ENCODE assay signal across 7 cellular contexts in genomic region chr19:40424637-40425449, GRCh38. TPM values are rescaled to one million over a fixed set of nuclear protein-coding genes. Genes with fewer than 3 reads are reported as not detected.
DNase-seq lines count a peak whose midpoint lies in the region; ATAC-seq, FAIRE-seq and TF ChIP-seq lines count a peak whose summit lies in the region.

No MANE protein-coding gene starts in this region.

- DNase-seq in GM19239 (ENCODE audit: insufficient read length, low spot score): no peak
- no peak for DNase-seq in PC-9
- peak in 2 of 3 donors; percentile 50 to 55 for DNase-seq in mucosa of descending colon
- DNase-seq in NCI-H2081 treated with DMSO at 0.1 percent for 48 hours (lab: John Stamatoyannopoulos, UW): no peak

- intact Hi-C loops in PC-9 (cut with micrococcal nuclease; ENCODE audit: unreplicated experiment): loop anchor here (1.0 to 10.0 kb wide), 4 partner anchors 18 to 292 kb away; partner anchors contain the start of genes COQ8B and ITPKC
- intact Hi-C loops in mucosa of descending colon (cut with DNase I, micrococcal nuclease): no loop called here

- H3F3A ChIP-seq in PC-9 (ENCODE audit: insufficient read depth, low read depth): peaks cover 5% of the 10 kb centered on the region; the same call in 1 of the 2 replicates

- H3K4me3 ChIP-seq in PC-9 (peak overlapping the region; percentile 87), duodenal mucosa (ENCODE audit: low read depth in 1 of 2, low read length in 2 of 2) (peak overlapping the region; percentile 84 to 97), mucosa of descending colon (peak overlapping the region; percentile 85)

- POLR2A ChIA-PET in PC-9 (lab: Charles Lee; ENCODE audit: unreplicated experiment): no interaction called here

- no peaks in the 10 kb centered on the region for H3K36me3 ChIP-seq in PC-9 (ENCODE audit: low read depth)
- peaks cover 6 to 13% of the 10 kb centered on the region in 2 donors for H3K36me3 ChIP-seq in duodenal mucosa (ENCODE audit: control insufficient read depth in 1 of 2, insufficient read depth in 2 of 2, low read length in 2 of 2)
- no peaks in the 10 kb centered on the region for H3K36me3 ChIP-seq in mucosa of descending colon (ENCODE audit: low read depth)

- TSS peak; percentile 66 for BruUV-seq in PC-9 (replicated peaks; lab: Mats Ljungman, UMichigan)

- H4K20me1 ChIP-seq in PC-9 (ENCODE audit: insufficient read depth): no peaks in the 10 kb centered on the region

- H3K9me3 ChIP-seq in PC-9 (ENCODE audit: insufficient read depth, low read depth) (no peaks in the 10 kb centered on the region), duodenal mucosa (ENCODE audit: control insufficient read depth in 1 of 2, low read length in 2 of 2) (no peaks in the 10 kb centered on the region), mucosa of descending colon (no peaks in the 10 kb centered on the region)

- H3K4me1 ChIP-seq in PC-9 (replicated peaks; ENCODE audit: insufficient read depth) (peaks cover 12% of the 10 kb centered on the region), duodenal mucosa (ENCODE audit: control insufficient read depth in 1 of 2, insufficient read depth in 2 of 2, low read length in 2 of 2) (peaks cover 14 to 23% of the 10 kb centered on the region in 2 donors), mucosa of descending colon (ENCODE audit: low read depth) (peaks cover 18% of the 10 kb centered on the region)

- peak overlapping the region; percentile 92 for H3K27ac ChIP-seq in PC-9
- peak overlapping the region; percentile 97 for H3K27ac ChIP-seq in duodenal mucosa (ENCODE audit: low read depth, low read length)

- TF ChIP-seq CTCF in PC-9 (conservative IDR thresholded peaks at IDR 0.05) (no peak), mucosa of descending colon (IDR thresholded peaks at IDR 0.05) (no peak)

- peak overlapping the region; percentile 81 for H2AFZ ChIP-seq in PC-9

- H3K9me2 ChIP-seq in PC-9 (ENCODE audit: insufficient read depth): no peaks in the 10 kb centered on the region

- ATAC-seq in mucosa of descending colon (no peak), GM21515 (IDR thresholded peaks at IDR 0.05; ENCODE audit: unreplicated experiment) (no peak), GM21367 (IDR thresholded peaks at IDR 0.05; ENCODE audit: unreplicated experiment) (no peak)

- H3K9ac ChIP-seq in duodenal mucosa (ENCODE audit: low read depth in 1 of 2, low read length in 2 of 2): peak overlapping the region; percentile 95 to 99

- CTCF ChIA-PET in PC-9 (lab: Charles Lee): no interaction called here

- H3K79me2 ChIP-seq in PC-9 (ENCODE audit: low read depth): peaks cover 28% of the 10 kb centered on the region

- FAIRE-seq in GM19239 (lab: Jason Lieb, UNC): peak; percentile 81

- H3K4me2 ChIP-seq in PC-9: peak overlapping the region; percentile 98

- H3K27me3 ChIP-seq in PC-9 (ENCODE audit: insufficient read depth, low read depth) (no peaks in the 10 kb centered on the region), duodenal mucosa (ENCODE audit: control insufficient read depth in 1 of 2, insufficient read depth in 2 of 2, low read length in 2 of 2) (no peaks in the 10 kb centered on the region)

RNA-seq across cellular contexts. Expression of gene SERTAD1, which starts 0.9 kb away (rescaled TPM):
- total RNA-seq in PC-9 (2021): 7.8 and 8.5 TPM in 2 replicates
- total RNA-seq in mucosa of descending colon: 10 to 100 TPM; 12.1 to 16.7 (median 14.0) TPM

RNA-seq across cellular contexts. Expression of gene PRX, which starts 11.7 kb away (rescaled TPM):
- total RNA-seq in PC-9 (2021) (6.6 and 9.2 TPM in 2 replicates), mucosa of descending colon (1 to 10 TPM; 1.1 to 6.8 (median 1.7) TPM)

RNA-seq across cellular contexts. Expression of gene SERTAD3, which starts 19.3 kb away (rescaled TPM):
- total RNA-seq in PC-9 (2021) (35.9 and 41.4 TPM in 2 replicates), mucosa of descending colon (10 to 100 TPM; 39.3 to 55.4 (median 46.2) TPM)

RNA-seq across cellular contexts. Expression of gene HIPK4, which starts 34.9 kb away (rescaled TPM):
- total RNA-seq in PC-9 (2021) (0.37 and 0.38 TPM in 2 replicates), mucosa of descending colon (under 1 TPM in 1 of 3 donors, not detected in 2; 0.19 TPM)

RNA-seq across cellular contexts. Expression of gene BLVRB, which starts 40.7 kb away (rescaled TPM):
- total RNA-seq in PC-9 (2021): 204 and 239 TPM in 2 replicates
- 10 to 100 TPM; 70.9 to 87.6 (median 76.8) TPM for total RNA-seq in mucosa of descending colon

Comparison
In these comparisons a context has a peak if more than half of its experiments do, and no peak if none do; other contexts are left out.
1. DNase-seq: peak in mucosa of descending colon (2 of 3); none in GM19239 (single experiment), PC-9 (0 of 2) and NCI-H2081 treated with DMSO at 0.1 percent for 48 hours (single experiment).
2. Peak in every context shown above with its lines, with median percentiles within 50 percentile points of each other: H3K4me3 ChIP-seq.